Comparison of ENCODE assay signal across 6 cellular contexts in genomic region chr18:36409779-36410178, GRCh38.
"Had no signal": no experiment of that assay in that cellular context is flagged by ENCODE, and none has a peak within 500 bp of the region (broad histone marks: within the 10 kb centered on the region; RNA-seq: fewer than 3 reads in every experiment).

No MANE protein-coding gene starts in this region.

- H3K9me3 Mint-ChIP-seq: GM23338, H9 had no signal

- H3K27ac Mint-ChIP-seq: GM23338 had no signal

- H3K4me3 ChIP-seq: GM23338 had no signal

- H3K4me3 Mint-ChIP-seq: GM23338, H9, IgD-negative memory B cell had no signal

- DNase-seq: H9, HCEC 1CT had no signal

- ATAC-seq: GM23338, HepG2 had no signal

- H3K4me1 Mint-ChIP-seq: IgD-negative memory B cell had no signal

- H2AFZ ChIP-seq: GM23338 had no signal

- H3K36me3 Mint-ChIP-seq: IgD-negative memory B cell had no signal

- H3K27ac ChIP-seq: HL-60 had no signal

- H3K4me2 ChIP-seq: GM23338 had no signal
